In genomic region chr19:3501780-3502179, GRCh38 we compare ENCODE assay signal across 24 cellular contexts. TPM values are rescaled to one million over a fixed set of nuclear protein-coding genes. Genes with fewer than 3 reads are reported as not detected.
"Had no signal": no experiment of that assay in that cellular context is flagged by ENCODE, and none has a peak within 500 bp of the region (broad histone marks: within the 10 kb centered on the region; RNA-seq: fewer than 3 reads in every experiment).

No MANE protein-coding gene starts in this region.

- ATAC-seq: activated CD4-positive, alpha-beta T cell treated with anti-CD3 and anti-CD28 coated beads for 36 hours; activated T-cell treated with anti-CD3 and anti-CD28 coated beads, Interleukin-2, amount 50 U/mL, for 72 hours had no signal

- H3K9me3 ChIP-seq: breast epithelium, colonic mucosa, MG63 had no signal

- H3K36me3 ChIP-seq: breast epithelium, colonic mucosa, MG63, WERI-Rb-1 had no signal

- DNase-seq: activated CD4-positive, alpha-beta memory T cell treated with anti-CD3 and anti-CD28 coated beads, Interleukin-2, amount 10 ng/mL, durations not matched to agents 7 days and 5 days; activated CD4-positive, alpha-beta T cell treated with anti-CD3 and anti-CD28 coated beads for 36 hours; activated CD4-positive, alpha-beta T cell treated with anti-CD3 and anti-CD28 coated beads, Interleukin-2, amount 50 U/mL, for 1 hour; activated CD8-positive, alpha-beta memory T cell treated with anti-CD3 and anti-CD28 coated beads, Interleukin-2, amount 50 U/mL, for 4 hours; activated gamma-delta T cell treated with Interleukin-2 at 50 U/mL for 16 hours; activated T-cell treated with anti-CD3 and anti-CD28 coated beads, Interleukin-2, amount 50 U/mL, for 72 hours; aorta; caudate nucleus; colonic mucosa; MG63; NCI-H1105; NCI-H1436 treated with DMSO at 0.1 percent for 48 hours; NCI-H187; NCI-H2081; NCI-H510A treated with DMSO at 0.1 percent for 48 hours; NCI-H69; PC-9; SIG-M5; T-helper 1 cell; WERI-Rb-1 had no signal

- H3K4me3 ChIP-seq: colonic mucosa, PC-9 had no signal

- H3K27ac ChIP-seq: colonic mucosa, PC-9, WERI-Rb-1 had no signal

- H2AFZ ChIP-seq: PC-9 had no signal

- H3K27me3 ChIP-seq: breast epithelium, colonic mucosa, MG63 had no signal

RNA-seq across cellular contexts. Expression of gene SMIM44, which starts 18.5 kb away (rescaled TPM):
- total RNA-seq: activated CD4-positive, alpha-beta memory T cell treated with anti-CD3 and anti-CD28 coated beads, Interleukin-2, amount 10 ng/mL, durations not matched to agents 7 days and 5 days; activated CD4-positive, alpha-beta T cell treated with anti-CD3 and anti-CD28 coated beads for 36 hours; activated T-cell treated with anti-CD3 and anti-CD28 coated beads, Interleukin-2, amount 50 U/mL, for 72 hours; activated T-helper 2 cell treated with anti-CD3 and anti-CD28 coated beads, Interferon-gamma antibody, Interleukin-2, Interleukin-4, amounts not matched to agents 10 μg/mL and 5 μg/mL and 100 μg/mL, durations not matched to agents 14 hours and 24 hours and 36 hours; aorta; breast epithelium; cerebellum; PC-9; T-helper 2 cell treated with Interferon-gamma antibody and Interleukin-4, amounts not matched to agents 100 ng/mL and 5 ng/mL, for 36 hours had no signal
- polyA plus RNA-seq: aorta had no signal

RNA-seq across cellular contexts. Expression of gene SMIM24, which starts 21.5 kb away (rescaled TPM):
- total RNA-seq: activated CD4-positive, alpha-beta memory T cell treated with anti-CD3 and anti-CD28 coated beads, Interleukin-2, amount 10 ng/mL, durations not matched to agents 7 days and 5 days; aorta; PC-9 had no signal
